In the genomic region with DNA sequence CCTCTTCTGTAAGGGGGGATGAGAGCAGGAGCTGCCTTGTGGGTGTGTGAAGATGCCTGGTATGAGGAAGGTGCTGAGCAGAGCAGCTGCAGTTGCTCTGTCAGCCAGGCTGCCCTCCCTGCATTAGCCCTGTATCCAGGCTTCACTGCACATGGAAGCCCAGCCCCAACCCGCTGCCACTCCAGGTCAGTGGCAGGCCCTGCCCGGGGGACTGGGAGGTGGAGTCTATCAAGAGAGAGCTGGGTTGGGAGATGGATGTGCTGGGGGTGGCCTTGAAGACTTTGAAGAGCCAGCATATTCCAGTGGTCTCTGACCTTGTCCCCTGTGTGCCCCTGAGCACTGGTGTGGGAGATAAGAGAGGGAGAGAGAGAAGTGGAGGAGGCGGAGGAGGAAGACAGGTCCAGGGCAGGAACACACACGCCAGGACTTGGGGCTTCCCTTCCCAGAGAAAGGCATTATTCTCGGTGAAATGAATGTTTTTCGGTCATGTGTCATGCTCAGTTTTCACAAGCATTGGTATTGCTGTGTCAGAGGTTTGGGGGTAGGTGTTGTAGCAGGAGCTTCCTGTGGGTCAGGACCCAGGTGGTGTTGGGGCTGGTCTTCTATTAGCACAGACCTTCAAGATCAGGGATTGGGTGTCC, we compare ENCODE assay signal across 13 cellular contexts. TPM values are rescaled to one million over a fixed set of nuclear protein-coding genes. Genes with fewer than 3 reads are reported as not detected.
A peak's percentile ranks its signal among the peaks of the same experiment; 100 is the strongest.
DNase-seq lines count a peak whose midpoint lies in the region; ATAC-seq, FAIRE-seq and TF ChIP-seq lines count a peak whose summit lies in the region.
"Had no signal": no experiment of that assay in that cellular context is flagged by ENCODE, and none has a peak within 500 bp of the region (broad histone marks: within the 10 kb centered on the region; RNA-seq: fewer than 3 reads in every experiment).

No MANE protein-coding gene starts in this region.

- no TSS peak for BruUV-seq in Caco-2 (replicated peaks; lab: Mats Ljungman, UMichigan)

- intact Hi-C loops in Caco-2 (cut with micrococcal nuclease; ENCODE audit: unreplicated experiment) (no loop called here), body of pancreas (cut with DNase I) (no loop called here)

- no peaks in the 10 kb centered on the region for H3K27me3 ChIP-seq in Caco-2 (replicated peaks; ENCODE audit: control insufficient read depth, insufficient read depth, low read length)
- H3K27me3 ChIP-seq in body of pancreas, result no peaks in the 10 kb centered on the region

- no peak for FAIRE-seq in H54 (lab: Jason Lieb, UNC)
- FAIRE-seq: islet of Langerhans had no signal

- POLR2A ChIA-PET in Caco-2 (lab: Charles Lee), result no interaction called here

- H3K4me1 Mint-ChIP-seq in Caco-2 (ENCODE audit: low read depth, unreplicated experiment) (no peaks in the 10 kb centered on the region), IgD-negative memory B cell (peaks cover 19 to 25% (median 23%) of the 10 kb centered on the region in 3 donors), neural crest cell (peaks cover 12% of the 10 kb centered on the region)

- WGBS in body of pancreas, 2 donors, result 32 to 46% methylated on average over 6 of the region's 6 CpGs

- H3K36me3 ChIP-seq in Caco-2 (ENCODE audit: control insufficient read depth, insufficient read depth, low read length) (peaks cover 22% of the 10 kb centered on the region), body of pancreas (replicated peaks in 1 of 2; ENCODE audit: insufficient read depth in 1 of 2, low read depth in 2 of 2) (peaks cover 0 to 22% of the 10 kb centered on the region in 2 donors)

- H3K27ac ChIP-seq in body of pancreas, result peak overlapping the region in 3 of 4 donors; percentile 97 to 98 (median 97)

- ATAC-seq in body of pancreas, result no peak
- ATAC-seq in GM18858 (IDR thresholded peaks at IDR 0.05; ENCODE audit: unreplicated experiment), result no peak
- ATAC-seq: WTC11 had no signal

- H3K27ac Mint-ChIP-seq in Caco-2 (ENCODE audit: unreplicated experiment), result peak overlapping the region; percentile 8
- peak overlapping the region in 2 of 3 donors; percentile 91 to 95 for H3K27ac Mint-ChIP-seq in IgD-negative memory B cell
- no peak overlapping the region for H3K27ac Mint-ChIP-seq in neural crest cell (ENCODE audit: unreplicated experiment)
- H3K27ac Mint-ChIP-seq: progenitor cell of endocrine pancreas, WTC11 had no signal

- no peak overlapping the region for H3K4me3 ChIP-seq in Caco-2 (ENCODE audit: low read depth, low read length)
- H3K4me3 ChIP-seq in body of pancreas, result no peak overlapping the region

- H3K4me3 Mint-ChIP-seq in Caco-2 (ENCODE audit: unreplicated experiment) (no peak overlapping the region), IgD-negative memory B cell (peak overlapping the region in 3 of 4 donors; percentile 49 to 57 (median 54)), neural crest cell (peak overlapping the region; percentile 72)

- no peaks in the 10 kb centered on the region for H3K9me3 Mint-ChIP-seq in Caco-2 (ENCODE audit: unreplicated experiment)
- no peaks in the 10 kb centered on the region for H3K9me3 Mint-ChIP-seq in IgD-negative memory B cell
- no peaks in the 10 kb centered on the region for H3K9me3 Mint-ChIP-seq in neural crest cell
- H3K9me3 Mint-ChIP-seq: WTC11 had no signal

- H3K9me3 ChIP-seq in Caco-2 (no peaks in the 10 kb centered on the region), body of pancreas (no peaks in the 10 kb centered on the region)

- H3K4me1 ChIP-seq in Caco-2, result no peaks in the 10 kb centered on the region; the same call in 1 of the 2 replicates
- H3K4me1 ChIP-seq in body of pancreas, result peaks cover 58% of the 10 kb centered on the region

- H3K27me3 Mint-ChIP-seq in Caco-2 (ENCODE audit: insufficient read depth, unreplicated experiment) (no peaks in the 10 kb centered on the region), IgD-negative memory B cell (no peaks in the 10 kb centered on the region), neural crest cell (ENCODE audit: low read depth) (no peaks in the 10 kb centered on the region)
- H3K27me3 Mint-ChIP-seq: progenitor cell of endocrine pancreas had no signal

- TF ChIP-seq CTCF in Caco-2 (IDR thresholded peaks at IDR 0.05; ENCODE audit: insufficient read depth in 1 of 2, low read depth in 1 of 2, low read length in 1 of 2, severe bottlenecking in 1 of 2, unreplicated experiment in 1 of 2) (no peak), body of pancreas (IDR thresholded peaks at IDR 0.05) (no peak), neural crest cell (conservative IDR thresholded peaks at IDR 0.05) (no peak)

- CTCF ChIA-PET in Caco-2 (lab: Charles Lee), result no interaction called here

- H3K36me3 Mint-ChIP-seq in Caco-2 (ENCODE audit: insufficient read depth, unreplicated experiment), result peaks cover 72% of the 10 kb centered on the region
- peaks cover 11% of the 10 kb centered on the region for H3K36me3 Mint-ChIP-seq in IgD-negative memory B cell
- H3K36me3 Mint-ChIP-seq in neural crest cell (ENCODE audit: low read depth), result peaks cover 29% of the 10 kb centered on the region

- no peak for DNase-seq in Caco-2
- DNase-seq in body of pancreas, result peak in 3 of 4 donors; percentile 27 to 53 (median 48)
- DNase-seq in neural crest cell (ENCODE audit: low read depth, low spot score), result no peak
- no peak for DNase-seq in H54 (ENCODE audit: insufficient read length, low spot score)
- no peak for DNase-seq in COLO829 (ENCODE audit: low spot score)
- no peak for DNase-seq in COR-L47 (lab: John Stamatoyannopoulos, UW)
- DNase-seq: NCI-H1694 treated with DMSO at 0.1 percent for 48 hours, OCI-M1 had no signal

- TF ChIP-seq POLR2A in body of pancreas (IDR thresholded peaks at IDR 0.05) (no peak), H54 (IDR thresholded peaks at IDR 0.05; ENCODE audit: low read depth, low read length) (no peak)

RNA-seq across cellular contexts. Expression of a gene that starts 2.6 kb away (rescaled TPM):
- total RNA-seq in Caco-2 (2022), result 116 and 133 TPM in 2 replicates
- polyA plus RNA-seq in IgD-negative memory B cell, result 20.8 TPM
- total RNA-seq in body of pancreas, result 10 to 100 TPM; 19.2 to 67.9 TPM
- total RNA-seq in neural crest cell, result 74.2 and 76.8 TPM in 2 replicates

Comparison
In these comparisons a context has a peak if more than half of its experiments do, and no peak if none do; other contexts are left out.
1. DNase-seq: peak in body of pancreas (3 of 4); none in Caco-2 (0 of 2), neural crest cell (single experiment), H54 (single experiment), COLO829 (single experiment) and COR-L47 (single experiment).